20 cellular contexts compared by ENCODE assay signal in the genomic region with DNA sequence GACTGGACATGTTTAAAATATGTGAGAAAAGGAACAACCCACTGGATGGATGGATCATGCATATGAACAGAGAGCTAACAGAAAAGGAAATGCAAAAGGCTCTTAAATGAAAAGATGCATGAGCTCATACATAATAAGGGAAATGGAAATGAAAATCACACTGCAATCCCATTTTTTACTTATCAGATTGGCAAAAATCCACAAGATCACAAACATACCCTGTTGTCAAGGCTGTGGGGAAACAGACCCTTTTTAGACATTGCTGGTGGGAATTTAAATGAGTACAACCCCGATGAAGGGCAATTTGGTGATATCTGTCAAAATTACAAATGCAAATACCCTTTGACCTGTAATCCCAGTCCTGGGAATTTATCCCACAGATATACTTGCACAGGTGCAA.
"Had no signal": no experiment of that assay in that cellular context is flagged by ENCODE, and none has a peak within 500 bp of the region (broad histone marks: within the 10 kb centered on the region; RNA-seq: fewer than 3 reads in every experiment).

No MANE protein-coding gene starts in this region.

- ATAC-seq: HepG2 had no signal

- H3K4me3 ChIP-seq: MG63 had no signal

- DNase-seq: IMR-90, Karpas-422, KG1, MG63, NCI-H1092, NCI-H1105 treated with DMSO at 0.1 percent for 48 hours, NCI-H1417 treated with DMSO at 0.1 percent for 48 hours, NCI-H146, NCI-H1694 treated with DMSO at 0.1 percent for 48 hours, NCI-H1930, NCI-H2107, NCI-H2171, NCI-H226, NCI-H446, NCI-H510A, NCI-H524 treated with DMSO at 0.1 percent for 48 hours, NCI-H82, Right ventricle myocardium superior, RPMI8226 had no signal

- H3K36me3 ChIP-seq: MG63 had no signal

- H3K27me3 ChIP-seq: MG63 had no signal

- H3K9me3 ChIP-seq: MG63 had no signal
